Comparison of ENCODE assay signal across 2 cellular contexts in genomic region chr2:127796389-127796788, GRCh38.
TF ChIP-seq lines count a peak whose summit lies in the region.

No MANE protein-coding gene starts in this region.

TF ChIP-seq in HepG2, 621 proteins besides CTCF, POLR2A, EP300 and RAD21 (continued from another document):
- TF ChIP-seq ZNF766 (CRISPR knock-in tag; IDR thresholded peaks at IDR 0.05; ENCODE audit: borderline replicate concordance), result no peak
- no peak for TF ChIP-seq ZNF3 (CRISPR knock-in tag; IDR thresholded peaks at IDR 0.05)
- TF ChIP-seq ZNF17 (CRISPR knock-in tag; IDR thresholded peaks at IDR 0.05), result no peak
- TF ChIP-seq ZNF33B (CRISPR knock-in tag; IDR thresholded peaks at IDR 0.05), result no peak
- TF ChIP-seq TCF7 (IDR thresholded peaks at IDR 0.05; ENCODE audit: low read depth), result no peak
- TF ChIP-seq ZBTB3 (CRISPR knock-in tag; IDR thresholded peaks at IDR 0.05; ENCODE audit: borderline replicate concordance, low read depth), result no peak
- TF ChIP-seq ZNF747 (CRISPR knock-in tag; IDR thresholded peaks at IDR 0.05; ENCODE audit: borderline replicate concordance), result no peak
- TF ChIP-seq GATA4 (IDR thresholded peaks at IDR 0.05; ENCODE audit: borderline replicate concordance, low read depth), result no peak
- TF ChIP-seq KAT7 (CRISPR knock-in tag; IDR thresholded peaks at IDR 0.05; ENCODE audit: borderline replicate concordance), result no peak
- no peak for TF ChIP-seq ZNF546 (CRISPR knock-in tag; conservative IDR thresholded peaks at IDR 0.05)
TF ChIP-seq in HepG2: peak in this region for 0.

TF ChIP-seq in SK-N-SH treated with all-trans-retinoic acid at 6 μM for 48 hours, 23 proteins besides CTCF, POLR2A, EP300 and RAD21 (continued from another document):
- no peak for TF ChIP-seq CSRNP3 (CRISPR knock-in tag; IDR thresholded peaks at IDR 0.05)
- TF ChIP-seq RARB (CRISPR knock-in tag; IDR thresholded peaks at IDR 0.05), result no peak
- no peak for TF ChIP-seq POU6F1 (CRISPR knock-in tag; IDR thresholded peaks at IDR 0.05; ENCODE audit: borderline replicate concordance, low read depth)
- no peak for TF ChIP-seq ZC3H10 (CRISPR knock-in tag; IDR thresholded peaks at IDR 0.05)
- TF ChIP-seq OSR1 (CRISPR knock-in tag; IDR thresholded peaks at IDR 0.05), result no peak
- no peak for TF ChIP-seq CSDC2 (CRISPR knock-in tag; IDR thresholded peaks at IDR 0.05)
- TF ChIP-seq TCF4 (CRISPR knock-in tag; IDR thresholded peaks at IDR 0.05; ENCODE audit: borderline replicate concordance), result no peak
- TF ChIP-seq PPARA (CRISPR knock-in tag; IDR thresholded peaks at IDR 0.05; ENCODE audit: borderline replicate concordance), result no peak
- no peak for TF ChIP-seq GLIS3 (CRISPR knock-in tag; IDR thresholded peaks at IDR 0.05)
